In the genomic region with DNA sequence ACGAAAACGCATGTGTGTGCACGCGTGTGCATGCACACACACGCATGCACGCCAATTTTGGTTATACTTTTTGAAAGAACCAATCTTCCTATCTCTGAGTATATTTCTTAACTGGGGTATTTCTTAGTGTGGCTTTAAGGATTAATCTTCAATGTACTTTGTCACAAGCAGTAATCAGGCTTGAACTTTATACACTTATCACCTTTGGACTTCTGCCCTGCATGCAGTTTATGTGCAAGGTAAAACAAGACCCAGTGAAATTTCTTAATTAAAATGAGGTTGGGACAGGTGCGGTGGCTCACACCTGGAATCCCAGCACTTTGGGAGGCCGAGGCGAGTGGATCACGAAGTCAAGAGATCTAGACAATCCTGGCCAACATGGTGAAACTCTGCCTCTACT, we compare ENCODE assay signal across 10 cellular contexts.
"Had no signal": no experiment of that assay in that cellular context is flagged by ENCODE, and none has a peak within 500 bp of the region (broad histone marks: within the 10 kb centered on the region; RNA-seq: fewer than 3 reads in every experiment).

No MANE protein-coding gene starts in this region.

- DNase-seq: activated CD4-positive, alpha-beta memory T cell treated with anti-CD3 and anti-CD28 coated beads for 36 hours; activated CD4-positive, alpha-beta T cell treated with anti-CD3 and anti-CD28 coated beads for 1 hour; activated effector memory CD4-positive, alpha-beta T cell treated with anti-CD3 and anti-CD28 coated beads, Interleukin-2, amount 50 U/mL, for 16 hours; activated T-cell treated with anti-CD3 and anti-CD28 coated beads, Interleukin-2, amount 50 U/mL, for 4 hours; esophagus squamous epithelium; lower lobe of right lung had no signal

- H3K27me3 ChIP-seq: esophagus squamous epithelium, right atrium auricular region had no signal

- H3K9me3 ChIP-seq: esophagus squamous epithelium, lower lobe of right lung, right atrium auricular region had no signal

- H3K27ac Mint-ChIP-seq: activated CD4-positive, alpha-beta memory T cell treated with anti-CD3 and anti-CD28 coated beads for 36 hours; activated naive CD4-positive, alpha-beta T cell treated with anti-CD3 and anti-CD28 coated beads, Interleukin-2, amount 50 U/mL, for 72 hours; naive thymus-derived CD4-positive, alpha-beta T cell had no signal

- H3K9me3 Mint-ChIP-seq: activated CD4-positive, alpha-beta memory T cell treated with anti-CD3 and anti-CD28 coated beads for 36 hours; activated naive CD4-positive, alpha-beta T cell treated with anti-CD3 and anti-CD28 coated beads, Interleukin-2, amount 50 U/mL, for 72 hours; activated T-cell treated with anti-CD3 and anti-CD28 coated beads, Interleukin-2, amount 50 U/mL, for 4 hours; naive thymus-derived CD4-positive, alpha-beta T cell had no signal

- H3K36me3 ChIP-seq: esophagus squamous epithelium, lower lobe of right lung, right atrium auricular region had no signal

- H3K4me1 ChIP-seq: lower lobe of right lung had no signal

- H3K4me3 ChIP-seq: esophagus squamous epithelium, lower lobe of right lung, right atrium auricular region had no signal

- H3K4me1 Mint-ChIP-seq: naive thymus-derived CD4-positive, alpha-beta T cell had no signal

- H3K27ac ChIP-seq: esophagus squamous epithelium, lower lobe of right lung, right atrium auricular region had no signal

- ATAC-seq: activated T-cell treated with anti-CD3 and anti-CD28 coated beads, Interleukin-2, amount 50 U/mL, for 4 hours had no signal

- H3K36me3 Mint-ChIP-seq: activated CD4-positive, alpha-beta memory T cell treated with anti-CD3 and anti-CD28 coated beads for 36 hours; activated naive CD4-positive, alpha-beta T cell treated with anti-CD3 and anti-CD28 coated beads, Interleukin-2, amount 50 U/mL, for 72 hours; naive thymus-derived CD4-positive, alpha-beta T cell had no signal

- H3K4me3 Mint-ChIP-seq: activated CD4-positive, alpha-beta memory T cell treated with anti-CD3 and anti-CD28 coated beads for 36 hours; activated T-cell treated with anti-CD3 and anti-CD28 coated beads, Interleukin-2, amount 50 U/mL, for 4 hours; brain; naive thymus-derived CD4-positive, alpha-beta T cell had no signal
